Comparison of ENCODE assay signal across 25 cellular contexts in genomic region chr7:116713500-116713899, GRCh38. TPM values are rescaled to one million over a fixed set of nuclear protein-coding genes. Genes with fewer than 3 reads are reported as not detected.
"Had no signal": no experiment of that assay in that cellular context is flagged by ENCODE, and none has a peak within 500 bp of the region (broad histone marks: within the 10 kb centered on the region; RNA-seq: fewer than 3 reads in every experiment).

No MANE protein-coding gene starts in this region.

- H3K27me3 ChIP-seq: body of pancreas, colonic mucosa, gastroesophageal sphincter, neural progenitor cell, ovary, right lobe of liver, upper lobe of left lung had no signal

- H3K9ac ChIP-seq: neural progenitor cell had no signal

- H3K4me1 ChIP-seq: colonic mucosa, neural progenitor cell, spleen had no signal

- H3K27ac ChIP-seq: body of pancreas, colonic mucosa, gastroesophageal sphincter, neural progenitor cell, ovary, right lobe of liver, spleen, thoracic aorta, upper lobe of left lung had no signal

- H3K9me3 ChIP-seq: body of pancreas, colonic mucosa, gastroesophageal sphincter, ovary, right lobe of liver, spleen, thoracic aorta, upper lobe of left lung had no signal

- ATAC-seq: activated CD8-positive, alpha-beta memory T cell treated with anti-CD3 and anti-CD28 coated beads, Interleukin-2, amount 10 ng/mL, durations not matched to agents 7 days and 5 days; activated T-helper 17 cell treated with anti-CD3 and anti-CD28 coated beads, Interleukin-2, amount 50 U/mL, for 72 hours; body of pancreas; gastroesophageal sphincter; naive thymus-derived CD4-positive, alpha-beta T cell; right lobe of liver; stimulated activated memory B cell treated with anti-CD40 and anti-IgM and Interleukin-4, amounts not matched to agents 10 μg/mL and 1 μg/mL and 100 μg/mL, for 72 hours had no signal

- H3K4me2 ChIP-seq: neural progenitor cell had no signal

- H3K36me3 ChIP-seq: colonic mucosa, gastroesophageal sphincter, neural progenitor cell, ovary, right lobe of liver, spleen, thoracic aorta, upper lobe of left lung had no signal

- DNase-seq: activated CD4-positive, alpha-beta memory T cell treated with anti-CD3 and anti-CD28 coated beads, Interleukin-2, amount 10 ng/mL, durations not matched to agents 7 days and 5 days; activated CD4-positive, alpha-beta T cell treated with anti-CD3 and anti-CD28 coated beads for 48 hours; activated CD4-positive, CD25-positive, alpha-beta regulatory T cell; activated CD8-positive, alpha-beta memory T cell treated with anti-CD3 and anti-CD28 coated beads, Interleukin-2, amount 10 ng/mL, durations not matched to agents 7 days and 5 days; activated naive CD4-positive, alpha-beta T cell treated with Interleukin-2 at 50 U/mL for 16 hours; activated naive CD8-positive, alpha-beta T cell treated with anti-CD3 and anti-CD28 coated beads, Interleukin-2, amount 10 ng/mL, durations not matched to agents 7 days and 5 days; amygdala; body of pancreas; caudate nucleus; colonic mucosa; endodermal cell; immature natural killer cell; naive thymus-derived CD4-positive, alpha-beta T cell; ovary; right lobe of liver; spleen; stimulated activated CD4-positive, alpha-beta T cell treated with anti-CD3 and anti-CD28 coated beads, Interleukin-4, amount 100 ng/mL, for 4 hours; T-helper 1 cell; T-helper 9 cell had no signal

- H2AFZ ChIP-seq: neural progenitor cell had no signal

- H3K4me3 ChIP-seq: body of pancreas, colonic mucosa, gastroesophageal sphincter, neural progenitor cell, ovary, right lobe of liver, spleen, thoracic aorta, upper lobe of left lung had no signal

RNA-seq across cellular contexts. Expression of gene MET, which starts 41.5 kb away (rescaled TPM):
- total RNA-seq: activated naive CD8-positive, alpha-beta T cell treated with anti-CD3 and anti-CD28 coated beads, Interleukin-2, amount 10 ng/mL, durations not matched to agents 7 days and 5 days had no signal
- polyA plus RNA-seq: immature natural killer cell; naive thymus-derived CD4-positive, alpha-beta T cell had no signal
